ENCODE assay signal across 30 cellular contexts in genomic region chr2:39521876-39522517, GRCh38.
DNase-seq lines count a peak whose midpoint lies in the region; ATAC-seq and TF ChIP-seq lines count a peak whose summit lies in the region.
"Had no signal": no experiment of that assay in that cellular context is flagged by ENCODE, and none has a peak within 500 bp of the region (broad histone marks: within the 10 kb centered on the region; RNA-seq: fewer than 3 reads in every experiment).

No MANE protein-coding gene starts in this region.

- intact Hi-C loops in colonic mucosa (cut with DNase I) (loop anchor here (10.0 kb wide), 1 partner anchor 147 kb away; no protein-coding TSS in a partner anchor), transverse colon (cut with DNase I; ENCODE audit: low total_unique reads) (no loop called here)

- peak; percentile 39 for DNase-seq in LHCN-M2 (ENCODE audit: low read depth)
- DNase-seq in colonic mucosa, result no peak
- no peak for DNase-seq in left lobe of liver (ENCODE audit: low spot score)
- DNase-seq in transverse colon, result no peak
- no peak for DNase-seq in NCI-H1048 (lab: John Stamatoyannopoulos, UW)
- no peak for DNase-seq in GM10248 (ENCODE audit: extremely low spot score)
- no peak for DNase-seq in EL
- DNase-seq: activated CD4-positive, alpha-beta T cell treated with anti-CD3 and anti-CD28 coated beads, Interleukin-2, amount 10 ng/mL, durations not matched to agents 24 days and 14 days; activated gamma-delta T cell treated with Interleukin-2 at 50 U/mL for 16 hours; activated naive CD8-positive, alpha-beta T cell treated with anti-CD3 and anti-CD28 coated beads, Interleukin-2, amount 50 U/mL, for 24 hours; activated T-cell treated with anti-CD3 and anti-CD28 coated beads, Interleukin-2, amount 50 U/mL, for 24 hours; body of pancreas; effector CD8-positive, alpha-beta T cell; erythroblast; gastrocnemius medialis; NCI-H1105 treated with DMSO at 0.1 percent for 48 hours; NCI-H1930; NCI-H526; SJCRH30; stimulated activated CD4-positive, alpha-beta T cell treated with anti-CD3 and anti-CD28 coated beads, Interleukin-4, amount 100 ng/mL, for 1 hour; substantia nigra; T1000; upper lobe of left lung; WERI-Rb-1 had no signal

- H3K36me3 ChIP-seq in colonic mucosa, result no peaks in the 10 kb centered on the region
- H3K36me3 ChIP-seq in transverse colon, result no peaks in the 10 kb centered on the region
- H3K36me3 ChIP-seq: gastrocnemius medialis, right atrium auricular region, SJCRH30, upper lobe of left lung, WERI-Rb-1 had no signal

- no peak for TF ChIP-seq POLR2A in transverse colon (IDR thresholded peaks at IDR 0.05)

- CTCF ChIA-PET in GM10248 (lab: Yijun Ruan, JAX), result no interaction called here

- H3K9me3 ChIP-seq in colonic mucosa (no peaks in the 10 kb centered on the region), transverse colon (peaks cover 8% of the 10 kb centered on the region in 2 donors)
- H3K9me3 ChIP-seq: gastrocnemius medialis had no signal

- 42 to 48% methylated on average over 4 of the region's 4 CpGs for WGBS in transverse colon (ENCODE audit: low coverage in 1 of 2), 2 donors

- in situ Hi-C loops in transverse colon (cut with MboI; ENCODE audit: low pct_ligation_motif_present in 1 of 4, low pct_unique_long_range_greater_than_20kb in 1 of 4, low sequenced_read_pairs in 3 of 4), result no loop called here

- POLR2A ChIA-PET in GM10248 (lab: Yijun Ruan, JAX), result no interaction called here

- no peaks in the 10 kb centered on the region for H3K4me1 ChIP-seq in colonic mucosa
- peaks cover 0 to 7% (median 4%) of the 10 kb centered on the region in 4 donors for H3K4me1 ChIP-seq in transverse colon
- H3K4me1 ChIP-seq: parathyroid adenoma had no signal

- no peaks in the 10 kb centered on the region for H3K27me3 ChIP-seq in colonic mucosa
- no peaks in the 10 kb centered on the region for H3K27me3 ChIP-seq in transverse colon
- H3K27me3 ChIP-seq: body of pancreas, gastrocnemius medialis, hepatocyte, right atrium auricular region, SJCRH30, upper lobe of left lung had no signal

- H3K9ac ChIP-seq in colonic mucosa (ENCODE audit: low read depth in 2 of 2, low read length in 2 of 2), result no peak overlapping the region
- H3K9ac ChIP-seq: parathyroid adenoma had no signal

- TF ChIP-seq EP300 in transverse colon (IDR thresholded peaks at IDR 0.05; ENCODE audit: low read depth), result no peak

- H3K27ac ChIP-seq in colonic mucosa (peak overlapping the region; percentile 65), transverse colon (peak overlapping the region in 3 of 4 donors; percentile 18 to 56 (median 49))
- H3K27ac ChIP-seq: body of pancreas, C4-2B, hepatocyte, parathyroid adenoma, right atrium auricular region, SJCRH30, upper lobe of left lung, WERI-Rb-1 had no signal

- TF ChIP-seq CTCF in colonic mucosa (IDR thresholded peaks at IDR 0.05), result no peak
- no peak for TF ChIP-seq CTCF in transverse colon (IDR thresholded peaks at IDR 0.05)
- TF ChIP-seq CTCF in GM10248 (IDR thresholded peaks at IDR 0.05; ENCODE audit: control extremely low read depth, extremely low read depth, low read depth, missing control alignments), result no peak

- ATAC-seq in left lobe of liver, result peak; percentile 68
- ATAC-seq: activated naive CD8-positive, alpha-beta T cell treated with anti-CD3 and anti-CD28 coated beads, Interleukin-2, amount 50 U/mL, for 24 hours; body of pancreas; gastrocnemius medialis; GM12878; Panc1 had no signal

- no peak overlapping the region for H3K4me3 ChIP-seq in colonic mucosa
- no peak overlapping the region for H3K4me3 ChIP-seq in transverse colon
- H3K4me3 ChIP-seq: body of pancreas, gastrocnemius medialis, GM12878, hepatocyte, right atrium auricular region, SJCRH30, upper lobe of left lung had no signal
